ENCODE assay signal across 2 cellular contexts in genomic region chr12:51171884-51172514, GRCh38.
TF ChIP-seq lines count a peak whose summit lies in the region.

No MANE protein-coding gene starts in this region.

TF ChIP-seq in HepG2, 621 proteins besides CTCF, POLR2A, EP300 and RAD21 (continued from another document and continues in another):
- TF ChIP-seq, protein P1, sequence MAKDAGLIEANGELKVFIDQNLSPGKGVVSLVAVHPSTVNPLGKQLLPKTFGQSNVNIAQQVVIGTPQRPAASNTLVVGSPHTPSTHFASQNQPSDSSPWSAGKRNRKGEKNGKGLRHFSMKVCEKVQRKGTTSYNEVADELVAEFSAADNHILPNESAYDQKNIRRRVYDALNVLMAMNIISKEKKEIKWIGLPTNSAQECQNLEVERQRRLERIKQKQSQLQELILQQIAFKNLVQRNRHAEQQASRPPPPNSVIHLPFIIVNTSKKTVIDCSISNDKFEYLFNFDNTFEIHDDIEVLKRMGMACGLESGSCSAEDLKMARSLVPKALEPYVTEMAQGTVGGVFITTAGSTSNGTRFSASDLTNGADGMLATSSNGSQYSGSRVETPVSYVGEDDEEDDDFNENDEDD (CRISPR knock-in tag; IDR thresholded peaks at IDR 0.05; ENCODE audit: borderline replicate concordance) = 0 out of 2 replicates have a peak, but pooled peaks have one; percentile 7
- TF ChIP-seq ZNF101 (CRISPR knock-in tag; IDR thresholded peaks at IDR 0.05; ENCODE audit: borderline replicate concordance, low read depth) (no peak), CHCHD3 (CRISPR knock-in tag; IDR thresholded peaks at IDR 0.05) (peak; percentile 43; the same call in 1 of the 2 replicates), ZNF205 (CRISPR knock-in tag; IDR thresholded peaks at IDR 0.05) (0 out of 2 replicates have a peak, but pooled peaks have one; percentile 26), ZNF224 (CRISPR knock-in tag; IDR thresholded peaks at IDR 0.05) (0 out of 2 replicates have a peak, but pooled peaks have one; percentile 46), ZNF337 (CRISPR knock-in tag; IDR thresholded peaks at IDR 0.05; ENCODE audit: borderline replicate concordance, low read depth) (peak; percentile 70; the same call in 1 of the 2 replicates), REL (CRISPR knock-in tag; conservative IDR thresholded peaks at IDR 0.05) (0 out of 2 replicates have a peak, but pooled peaks have one; percentile 20), AGO1 (IDR thresholded peaks at IDR 0.05; ENCODE audit: low read depth, low read length, poor library complexity, severe bottlenecking) (no peak), NR2C2 (CRISPR knock-in tag; IDR thresholded peaks at IDR 0.05; ENCODE audit: borderline replicate concordance) (0 out of 2 replicates have a peak, but pooled peaks have one; percentile 4), KAT8 (CRISPR knock-in tag; IDR thresholded peaks at IDR 0.05) (peak; percentile 11; the same call in 1 of the 2 replicates), ZNF430 (CRISPR knock-in tag; IDR thresholded peaks at IDR 0.05) (0 out of 2 replicates have a peak, but pooled peaks have one; percentile 5), KDM1A (CRISPR knock-in tag; IDR thresholded peaks at IDR 0.05) (0 out of 2 replicates have a peak, but pooled peaks have one; percentile 7), RNF2 (conservative IDR thresholded peaks at IDR 0.05; ENCODE audit: low read depth) (no peak), HDAC2 (CRISPR knock-in tag; IDR thresholded peaks at IDR 0.05) (0 out of 2 replicates have a peak, but pooled peaks have one; percentile 3), FOXK2 (IDR thresholded peaks at IDR 0.05) (no peak), MIXL1 (CRISPR knock-in tag; IDR thresholded peaks at IDR 0.05) (no peak), HIC2 (CRISPR knock-in tag; IDR thresholded peaks at IDR 0.05; ENCODE audit: low read depth) (no peak), MTF2 (CRISPR knock-in tag; IDR thresholded peaks at IDR 0.05; ENCODE audit: borderline replicate concordance) (peak; percentile 33; the same call in 1 of the 2 replicates), ZSCAN29 (CRISPR knock-in tag; conservative IDR thresholded peaks at IDR 0.05) (no peak), SOX6 (IDR thresholded peaks at IDR 0.05) (no peak), SOX6 (CRISPR knock-in tag; IDR thresholded peaks at IDR 0.05) (no peak), ARID5B (CRISPR knock-in tag; IDR thresholded peaks at IDR 0.05) (0 out of 2 replicates have a peak, but pooled peaks have one; percentile 3), ELF3 (CRISPR knock-in tag; IDR thresholded peaks at IDR 0.05) (peak; percentile 19; the same call in 1 of the 2 replicates), NFIC (IDR thresholded peaks at IDR 0.05; ENCODE audit: low read length) (0 out of 2 replicates have a peak, but pooled peaks have one; percentile 3)
- TF ChIP-seq, protein P2, sequence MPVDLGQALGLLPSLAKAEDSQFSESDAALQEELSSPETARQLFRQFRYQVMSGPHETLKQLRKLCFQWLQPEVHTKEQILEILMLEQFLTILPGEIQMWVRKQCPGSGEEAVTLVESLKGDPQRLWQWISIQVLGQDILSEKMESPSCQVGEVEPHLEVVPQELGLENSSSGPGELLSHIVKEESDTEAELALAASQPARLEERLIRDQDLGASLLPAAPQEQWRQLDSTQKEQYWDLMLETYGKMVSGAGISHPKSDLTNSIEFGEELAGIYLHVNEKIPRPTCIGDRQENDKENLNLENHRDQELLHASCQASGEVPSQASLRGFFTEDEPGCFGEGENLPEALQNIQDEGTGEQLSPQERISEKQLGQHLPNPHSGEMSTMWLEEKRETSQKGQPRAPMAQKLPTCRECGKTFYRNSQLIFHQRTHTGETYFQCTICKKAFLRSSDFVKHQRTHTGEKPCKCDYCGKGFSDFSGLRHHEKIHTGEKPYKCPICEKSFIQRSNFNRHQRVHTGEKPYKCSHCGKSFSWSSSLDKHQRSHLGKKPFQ (CRISPR knock-in tag; IDR thresholded peaks at IDR 0.05; ENCODE audit: insufficient replicate concordance) = peak; percentile 68

TF ChIP-seq in HEK293T, 16 proteins besides CTCF, POLR2A, EP300 and RAD21 (continued from another document):
- no peak for TF ChIP-seq L3MBTL2 (conservative IDR thresholded peaks at IDR 0.05)
- no peak for TF ChIP-seq ZNF384 (IDR thresholded peaks at IDR 0.05)
- no peak for TF ChIP-seq CTBP1 (IDR thresholded peaks at IDR 0.05; ENCODE audit: borderline replicate concordance)
- no peak for TF ChIP-seq FOXA1 (IDR thresholded peaks at IDR 0.05)
- TF ChIP-seq BHLHE40 (IDR thresholded peaks at IDR 0.05; ENCODE audit: borderline replicate concordance) = no peak
- TF ChIP-seq LEF1 (IDR thresholded peaks at IDR 0.05; ENCODE audit: borderline replicate concordance) = no peak
- no peak for TF ChIP-seq HDGF (IDR thresholded peaks at IDR 0.05; ENCODE audit: borderline replicate concordance)
- TF ChIP-seq FOXK2 (IDR thresholded peaks at IDR 0.05) = no peak
